Comparison of ENCODE assay signal across 11 cellular contexts in genomic region chr15:82966671-82967071, GRCh38. TPM values are rescaled to one million over a fixed set of nuclear protein-coding genes. Genes with fewer than 3 reads are reported as not detected.
DNase-seq lines count a peak whose midpoint lies in the region; ATAC-seq and TF ChIP-seq lines count a peak whose summit lies in the region.
"Had no signal": no experiment of that assay in that cellular context is flagged by ENCODE, and none has a peak within 500 bp of the region (broad histone marks: within the 10 kb centered on the region; RNA-seq: fewer than 3 reads in every experiment).

No MANE protein-coding gene starts in this region.

- H3K4me1 Mint-ChIP-seq in T-helper 17 cell = peaks cover 5% of the 10 kb centered on the region
- H3K4me1 Mint-ChIP-seq: neural crest cell had no signal

- no peak overlapping the region for H3K9ac ChIP-seq in MM.1S (ENCODE audit: low read length)

- H4K20me1 ChIP-seq in MM.1S (ENCODE audit: insufficient read depth, low read length) = no peaks in the 10 kb centered on the region

- DNase-seq in GM12865 (ENCODE audit: low read depth) (peak; percentile 81), MM.1S (peak; percentile 73), NCI-H128 (lab: John Stamatoyannopoulos, UW; ENCODE audit: unreplicated experiment) (no peak), T-helper 17 cell (no peak), prostate gland (ENCODE audit: low spot score) (no peak)
- DNase-seq: stimulated activated CD4-positive, alpha-beta T cell treated with anti-CD3 and anti-CD28 coated beads, Interleukin-2, amount 100 ng/mL, for 48 hours had no signal

- no peaks in the 10 kb centered on the region for H3K79me2 ChIP-seq in MM.1S (ENCODE audit: low read length)

- ATAC-seq in GM19372 (IDR thresholded peaks at IDR 0.05; ENCODE audit: low read depth, unreplicated experiment) (peak; percentile 79), HG02870 (IDR thresholded peaks at IDR 0.05; ENCODE audit: unreplicated experiment) (peak; percentile 89), HG03039 (IDR thresholded peaks at IDR 0.05; ENCODE audit: unreplicated experiment) (no peak), T-helper 17 cell (no peak)

- intact Hi-C loops in prostate gland (cut with DNase I) = no loop called here

- H3K4me3 ChIP-seq in GM12865 (ENCODE audit: low read depth, low read length) = no peak overlapping the region
- no peak overlapping the region for H3K4me3 ChIP-seq in MM.1S (ENCODE audit: low read length)
- H3K4me3 ChIP-seq in prostate gland = no peak overlapping the region

- H3K9me3 ChIP-seq in MM.1S (replicated peaks; ENCODE audit: insufficient read depth, low read length) = no peaks in the 10 kb centered on the region
- no peaks in the 10 kb centered on the region for H3K9me3 ChIP-seq in T-helper 17 cell (ENCODE audit: control insufficient read depth, low read length, poor library complexity, severe bottlenecking)
- H3K9me3 ChIP-seq in prostate gland = no peaks in the 10 kb centered on the region

- no peaks in the 10 kb centered on the region for H3K27me3 Mint-ChIP-seq in T-helper 17 cell

- WGBS in prostate gland = 74% methylated on average over 4 of the region's 4 CpGs

- no peak overlapping the region for H3K4me2 ChIP-seq in MM.1S (ENCODE audit: low read depth, low read length)

- no peaks in the 10 kb centered on the region for H3K27me3 ChIP-seq in MM.1S (replicated peaks; ENCODE audit: insufficient read depth, low read length)
- no peaks in the 10 kb centered on the region for H3K27me3 ChIP-seq in prostate gland (replicated peaks; ENCODE audit: insufficient read depth)

- H3K4me3 Mint-ChIP-seq in T-helper 17 cell = no peak overlapping the region
- H3K4me3 Mint-ChIP-seq: CD14-positive monocyte, neural crest cell had no signal

- no peak overlapping the region for H3K27ac Mint-ChIP-seq in T-helper 17 cell
- H3K27ac Mint-ChIP-seq: CD14-positive monocyte had no signal

- no peaks in the 10 kb centered on the region for H3K36me3 ChIP-seq in MM.1S (replicated peaks; ENCODE audit: insufficient read depth, low read length)
- no peaks in the 10 kb centered on the region for H3K36me3 ChIP-seq in prostate gland

- 0 out of 2 replicates have a peak, but pooled peaks cover 3% of the 10 kb centered on the region for H3F3A ChIP-seq in MM.1S (ENCODE audit: insufficient read depth, low read length)

- H3K27ac ChIP-seq in MM.1S (ENCODE audit: low read length) = peak overlapping the region; percentile 9; the same call in 1 of the 2 replicates
- no peak overlapping the region for H3K27ac ChIP-seq in prostate gland

- TF ChIP-seq CTCF in GM12865 (IDR thresholded peaks at IDR 0.05; ENCODE audit: insufficient read depth, low read depth, low read length, missing control alignments) (no peak), MM.1S (IDR thresholded peaks at IDR 0.05; ENCODE audit: low read length) (no peak), prostate gland (IDR thresholded peaks at IDR 0.05) (no peak)

- H3K9me2 ChIP-seq in MM.1S (replicated peaks; ENCODE audit: insufficient read depth, low read length) = no peaks in the 10 kb centered on the region

- no peaks in the 10 kb centered on the region for H3K36me3 Mint-ChIP-seq in T-helper 17 cell (ENCODE audit: low read depth)
- H3K36me3 Mint-ChIP-seq: CD14-positive monocyte had no signal

- TF ChIP-seq POLR2A in prostate gland (IDR thresholded peaks at IDR 0.05) = no peak

- H2AFZ ChIP-seq in MM.1S (ENCODE audit: low read length) = no peak overlapping the region

- peaks cover 8% of the 10 kb centered on the region for H3K4me1 ChIP-seq in MM.1S (ENCODE audit: low read length)
- H3K4me1 ChIP-seq in prostate gland (replicated peaks) = no peaks in the 10 kb centered on the region

RNA-seq across cellular contexts. Expression of gene HOMER2, which starts 14.2 kb away (rescaled TPM):
- total RNA-seq in T-helper 17 cell (1 to 10 TPM; 2.3 to 5.8 TPM), prostate gland (100 to 1,000 TPM; 234 to 445 TPM)

RNA-seq across cellular contexts. Expression of gene RAMAC, which starts 19.3 kb away (rescaled TPM):
- total RNA-seq in T-helper 17 cell (10 to 100 TPM; 16.4 to 24.2 TPM), prostate gland (10 to 100 TPM; 22.4 to 24.1 TPM)

RNA-seq across cellular contexts. Expression of gene C15orf40, which starts 44.8 kb away (rescaled TPM):
- total RNA-seq in T-helper 17 cell = 10 to 100 TPM; 12.9 to 13.9 TPM
- 10 to 100 TPM; 15.4 to 22.1 TPM for total RNA-seq in prostate gland

Comparison
In these comparisons a context has a peak if more than half of its experiments do, and no peak if none do; other contexts are left out.
1. DNase-seq: peak in GM12865 (single experiment) and MM.1S (single experiment); none in NCI-H128 (single experiment), T-helper 17 cell (0 of 3) and prostate gland (single experiment).
2. ATAC-seq: peak in GM19372 (single experiment) and HG02870 (single experiment); none in HG03039 (single experiment) and T-helper 17 cell (single experiment).
3. RNA of gene HOMER2, which starts 14.2 kb away (total RNA-seq): 234 to 445 TPM in prostate gland; 2.3 to 5.8 TPM in T-helper 17 cell; every median in the first group is over 10 times any median in the second.